ENCODE assay signal across 8 cellular contexts in the genomic region with DNA sequence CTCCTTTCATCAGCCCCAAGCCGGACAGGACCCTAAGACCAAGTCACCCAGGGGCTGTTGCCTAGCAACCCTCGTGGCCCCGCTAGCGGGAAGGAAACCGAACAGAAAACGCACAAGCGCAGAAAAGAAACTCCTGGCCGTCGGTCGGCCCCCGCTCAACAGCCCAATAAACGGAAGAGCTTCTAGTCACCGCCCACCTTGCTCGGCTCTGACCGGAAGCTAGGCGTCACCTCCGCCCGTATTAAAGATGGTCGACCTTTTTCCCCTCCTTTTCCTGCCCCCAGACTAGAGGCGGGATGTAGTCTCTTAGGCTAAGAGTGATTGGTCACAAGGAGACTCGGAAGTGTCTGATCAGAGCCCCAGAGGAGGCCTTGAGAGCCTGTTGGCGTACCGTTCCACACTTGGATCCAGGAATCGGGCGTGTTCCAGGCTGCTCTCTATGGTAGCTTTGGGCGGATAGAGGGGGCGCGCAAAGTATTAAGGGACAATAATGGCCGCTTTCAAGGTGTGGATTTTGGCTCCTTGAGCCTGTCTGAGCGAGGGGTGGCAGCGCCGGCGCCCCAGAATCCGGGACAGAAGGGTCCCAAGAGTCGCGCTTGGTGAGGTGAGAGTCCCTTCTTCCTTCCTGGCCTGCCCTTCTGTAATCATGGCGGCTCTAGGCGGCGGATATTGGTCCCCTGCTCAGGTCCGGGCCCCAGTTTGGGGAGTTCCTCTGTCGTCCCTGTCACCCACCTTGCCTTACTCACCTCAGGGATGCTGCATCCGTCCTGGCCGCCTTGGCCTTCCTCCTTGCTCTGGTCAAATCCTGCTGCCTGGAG. TPM values are rescaled to one million over a fixed set of nuclear protein-coding genes. Genes with fewer than 3 reads are reported as not detected.
DNase-seq lines count a peak whose midpoint lies in the region; ATAC-seq lines count a peak whose summit lies in the region.

A gene (plus strand): TSS at position 400 of the 818 bp plus-strand sequence. CDS start 2,311 bp downstream, outside the sequence.
A gene (minus strand): TSS at position 173 of the 818 bp plus-strand sequence. CDS start 2,871 bp downstream, outside the sequence.

- H3K4me3 Mint-ChIP-seq in dendritic cell treated with granulocyte-macrophage colony-stimulating factor and Interleukin-4, amounts not matched to agents 40 ng/mL and 50 ng/mL, for 4 days = peak within 1 kb of the TSS; percentile 98

- H3K4me1 Mint-ChIP-seq in dendritic cell treated with granulocyte-macrophage colony-stimulating factor and Interleukin-4, amounts not matched to agents 40 ng/mL and 50 ng/mL, for 4 days (ENCODE audit: low read depth) = peaks cover 41% of the 10 kb centered on the region

- peak; percentile 98 for ATAC-seq in GM19372 (IDR thresholded peaks at IDR 0.05; ENCODE audit: low read depth, unreplicated experiment)
- ATAC-seq in HG03558 (IDR thresholded peaks at IDR 0.05; ENCODE audit: extremely low read depth, unreplicated experiment) = peak; percentile 95
- ATAC-seq in left lobe of liver = peak; percentile 93

- H3K27ac Mint-ChIP-seq in dendritic cell treated with granulocyte-macrophage colony-stimulating factor and Interleukin-4, amounts not matched to agents 40 ng/mL and 50 ng/mL, for 4 days = peak within 1 kb of the TSS; percentile 93

- intact Hi-C loops in dendritic cell treated with granulocyte-macrophage colony-stimulating factor and Interleukin-4, amounts not matched to agents 40 ng/mL and 50 ng/mL, for 4 days (cut with micrococcal nuclease) = loop anchor here (1.0 to 10.0 kb wide), 4 partner anchors 85 to 571 kb away; a partner anchor contains a TSS

- no peaks in the 10 kb centered on the region for H3K9me3 Mint-ChIP-seq in dendritic cell treated with granulocyte-macrophage colony-stimulating factor and Interleukin-4, amounts not matched to agents 40 ng/mL and 50 ng/mL, for 4 days

- no peaks in the 10 kb centered on the region for H3K27me3 Mint-ChIP-seq in dendritic cell treated with granulocyte-macrophage colony-stimulating factor and Interleukin-4, amounts not matched to agents 40 ng/mL and 50 ng/mL, for 4 days

- H3K36me3 Mint-ChIP-seq in dendritic cell treated with granulocyte-macrophage colony-stimulating factor and Interleukin-4, amounts not matched to agents 40 ng/mL and 50 ng/mL, for 4 days (ENCODE audit: low read depth) = peaks cover 77% of the 10 kb centered on the region

- DNase-seq in C1 segment of cervical spinal cord (lab: John Stamatoyannopoulos, UW) (peak; percentile 77 to 100 (median 94)), NCI-H748 treated with DMSO at 0.1 percent for 48 hours (lab: John Stamatoyannopoulos, UW) (peak; percentile 94), left lobe of liver (ENCODE audit: low spot score) (peak; percentile 95)
- DNase-seq in activated CD4-positive, alpha-beta T cell treated with anti-CD3 and anti-CD28 coated beads, Interleukin-2, amount 50 U/mL, for 24 hours (ENCODE audit: low read depth in 1 of 2, low spot score in 1 of 2) = peak; percentile 73 to 93
- DNase-seq in stimulated activated CD4-positive, alpha-beta T cell treated with anti-CD3 and anti-CD28 coated beads, Interleukin-2, amount 100 ng/mL, for 4 hours (ENCODE audit: low read depth) = peak; percentile 91

RNA-seq across cellular contexts. Expression of the first gene that starts in this region (rescaled TPM):
- 26.4 TPM for total RNA-seq in left lobe of liver

RNA-seq across cellular contexts. Expression of the second gene that starts in this region (rescaled TPM):
- total RNA-seq in left lobe of liver = 9.6 TPM

Comparison
In these comparisons a context has a peak if more than half of its experiments do, and no peak if none do; other contexts are left out.
1. Peak in every context shown above with its lines: DNase-seq and ATAC-seq.